In genomic region chr16:24844101-24845030, GRCh38 we compare ENCODE assay signal across 14 cellular contexts. TPM values are rescaled to one million over a fixed set of nuclear protein-coding genes. Genes with fewer than 3 reads are reported as not detected.
DNase-seq lines count a peak whose midpoint lies in the region; ATAC-seq, FAIRE-seq and TF ChIP-seq lines count a peak whose summit lies in the region.
"Had no signal": no experiment of that assay in that cellular context is flagged by ENCODE, and none has a peak within 500 bp of the region (broad histone marks: within the 10 kb centered on the region; RNA-seq: fewer than 3 reads in every experiment).

No MANE protein-coding gene starts in this region.

- peak overlapping the region; percentile 56 for H3K4me2 ChIP-seq in HepG2 (ENCODE audit: low read depth, low read length)

- no peak for TF ChIP-seq RAD21 in HepG2 (CRISPR knock-in tag; IDR thresholded peaks at IDR 0.05)

- TF ChIP-seq CTCF in Calu3 (IDR thresholded peaks at IDR 0.05; ENCODE audit: unreplicated experiment) = no peak
- TF ChIP-seq CTCF in WERI-Rb-1 (IDR thresholded peaks at IDR 0.05; ENCODE audit: low read depth, low read length) = no peak
- TF ChIP-seq CTCF in HepG2 (CRISPR knock-in tag; IDR thresholded peaks at IDR 0.05) = no peak

- peaks cover 61% of the 10 kb centered on the region for H3K4me1 ChIP-seq in HepG2 (ENCODE audit: insufficient read depth, low read length)

- peak; percentile 91 for FAIRE-seq in HepG2 (lab: Jason Lieb, UNC)

- H3K27me3 ChIP-seq in H7 (ENCODE audit: control insufficient read depth, insufficient read depth, low read length) (no peaks in the 10 kb centered on the region), WERI-Rb-1 (ENCODE audit: insufficient read depth, low read depth, severe bottlenecking) (no peaks in the 10 kb centered on the region), HepG2 (ENCODE audit: control insufficient read depth in 1 of 2, insufficient read depth in 2 of 2, low read length in 2 of 2) (no peaks in the 10 kb centered on the region)

- TF ChIP-seq POLR2A in HepG2 (IDR thresholded peaks at IDR 0.05; ENCODE audit: insufficient read depth in 1 of 2, low read depth in 2 of 2, low read length in 2 of 2) = no peak

- TF ChIP-seq EP300 in HepG2 (IDR thresholded peaks at IDR 0.05; ENCODE audit: low read depth in 2 of 2, low read length in 2 of 2) = peak in 1 of 2 experiments; percentile 47; a peak in 2 of 4 replicates
- no peak for TF ChIP-seq EP300 in HepG2 (CRISPR knock-in tag; IDR thresholded peaks at IDR 0.05; ENCODE audit: borderline replicate concordance)

- in situ Hi-C loops in HepG2 (cut with HindIII; ENCODE audit: extremely low pct_ligation_motif_present, low pct_unique_long_range_greater_than_20kb) = no loop called here

- peak overlapping the region; percentile 94 for H3K27ac Mint-ChIP-seq in Calu3 (ENCODE audit: unreplicated experiment)
- H3K27ac Mint-ChIP-seq: natural killer cell had no signal

- H3K27me3 Mint-ChIP-seq in Calu3 (ENCODE audit: unreplicated experiment) = no peaks in the 10 kb centered on the region

- no peaks in the 10 kb centered on the region for H3K36me3 ChIP-seq in H7 (replicated peaks; ENCODE audit: control insufficient read depth, insufficient read depth, low read length)
- no peaks in the 10 kb centered on the region for H3K36me3 ChIP-seq in WERI-Rb-1
- H3K36me3 ChIP-seq in HepG2 (replicated peaks in 1 of 2; ENCODE audit: control insufficient read depth in 1 of 2, insufficient read depth in 2 of 2, low read length in 2 of 2) = no peaks in the 10 kb centered on the region

- H3K27ac ChIP-seq in WERI-Rb-1 (no peak overlapping the region), HepG2 (ENCODE audit: extremely low read length, insufficient read depth, low read length) (peak overlapping the region; percentile 75)

- H3K9ac ChIP-seq in HepG2 (ENCODE audit: insufficient read depth, low read depth, low read length) = peak overlapping the region; percentile 41; the same call in 1 of the 2 replicates

- peak overlapping the region; percentile 23 for H3K4me3 Mint-ChIP-seq in Calu3 (ENCODE audit: low read depth, unreplicated experiment)
- H3K4me3 Mint-ChIP-seq: natural killer cell had no signal

- no peak overlapping the region for H3K4me3 ChIP-seq in H7 (ENCODE audit: insufficient read depth, low read depth, low read length)
- H3K4me3 ChIP-seq in WERI-Rb-1 (ENCODE audit: low read depth, low read length) = no peak overlapping the region
- peak overlapping the region in 1 of 3 experiments; percentile 34; a peak in 2 of 6 replicates for H3K4me3 ChIP-seq in HepG2 (replicated peaks in 1 of 3; ENCODE audit: insufficient read depth in 1 of 3, low read depth in 2 of 3, low read length in 3 of 3)

- no peak overlapping the region for H2AFZ ChIP-seq in HepG2 (ENCODE audit: low read length)

- no peaks in the 10 kb centered on the region for H4K20me1 ChIP-seq in HepG2 (ENCODE audit: insufficient read depth, low read length)

- H3K9me3 ChIP-seq in WERI-Rb-1 (ENCODE audit: severe bottlenecking) = no peaks in the 10 kb centered on the region
- no peaks in the 10 kb centered on the region for H3K9me3 ChIP-seq in HepG2 (ENCODE audit: low read length)

- no peaks in the 10 kb centered on the region for H3K79me2 ChIP-seq in HepG2 (ENCODE audit: insufficient read depth, low read length)

- CTCF ChIA-PET in Calu3 (lab: Charles Lee) = no interaction called here
- CTCF ChIA-PET in HepG2 (lab: Yijun Ruan, JAX; ENCODE audit: low intra/inter-chr PET ratio, low total read pairs) = no interaction called here

- POLR2A ChIA-PET in HepG2 (lab: Yijun Ruan, JAX) = no interaction called here

- ATAC-seq in HepG2 (peak; percentile 75), GM21447 (IDR thresholded peaks at IDR 0.05; ENCODE audit: unreplicated experiment) (no peak), HG02798 (IDR thresholded peaks at IDR 0.05; ENCODE audit: poor library complexity, unreplicated experiment) (no peak)
- ATAC-seq: natural killer cell, sciatic nerve had no signal

- H3K36me3 Mint-ChIP-seq in Calu3 (ENCODE audit: insufficient read depth, unreplicated experiment) = peaks cover 6% of the 10 kb centered on the region
- H3K36me3 Mint-ChIP-seq: natural killer cell had no signal

- intact Hi-C loops in Calu3 (cut with micrococcal nuclease; ENCODE audit: unreplicated experiment) (loop anchor here (5.0 to 10.0 kb wide), 2 partner anchors 200 to 263 kb away; no protein-coding TSS in a partner anchor), HepG2 (cut with micrococcal nuclease; ENCODE audit: unreplicated experiment) (no loop called here)

- DNase-seq in Calu3 (peak; percentile 76), H7 (peak; percentile 24), WERI-Rb-1 (peak; percentile 36), HepG2 (ENCODE audit: low spot score) (peak; percentile 90), CD1c-positive myeloid dendritic cell (ENCODE audit: extremely low spot score) (no peak)
- DNase-seq: aorta; COR-L47; effector memory CD4-positive, alpha-beta T cell; natural killer cell; NCI-H2081; T1000 had no signal

- no peaks in the 10 kb centered on the region for H3K9me3 Mint-ChIP-seq in Calu3 (ENCODE audit: low read depth, unreplicated experiment)
- H3K9me3 Mint-ChIP-seq: natural killer cell had no signal

- H3K4me1 Mint-ChIP-seq in Calu3 (ENCODE audit: low read depth, unreplicated experiment) = peaks cover 56% of the 10 kb centered on the region
- H3K4me1 Mint-ChIP-seq: natural killer cell had no signal

- BruUV-seq in Calu3 (replicated peaks; lab: Mats Ljungman, UMichigan) (no TSS peak), HepG2 (replicated peaks; lab: Mats Ljungman, UMichigan) (no TSS peak)

- WGBS in HepG2 (ENCODE audit: low lambda C conversion rate) = 37% methylated on average over 17 of the region's 17 CpGs

TF ChIP-seq in HepG2, 621 proteins besides CTCF, POLR2A, EP300 and RAD21 (continues in another document):
- no peak for TF ChIP-seq ZNF839 (CRISPR knock-in tag; IDR thresholded peaks at IDR 0.05; ENCODE audit: borderline replicate concordance)
- no peak for TF ChIP-seq CBX1 (IDR thresholded peaks at IDR 0.05; ENCODE audit: low read depth)
- no peak for TF ChIP-seq ATF6 (CRISPR knock-in tag; conservative IDR thresholded peaks at IDR 0.05)
- TF ChIP-seq NCOR1 (IDR thresholded peaks at IDR 0.05; ENCODE audit: borderline replicate concordance, low read length) = no peak
- TF ChIP-seq ZNF607 (CRISPR knock-in tag; IDR thresholded peaks at IDR 0.05; ENCODE audit: borderline replicate concordance) = 0 out of 2 replicates have a peak, but pooled peaks have one; percentile 48
- TF ChIP-seq ZNF83 (CRISPR knock-in tag; IDR thresholded peaks at IDR 0.05; ENCODE audit: borderline replicate concordance) = no peak
- TF ChIP-seq ZNF614 (CRISPR knock-in tag; IDR thresholded peaks at IDR 0.05; ENCODE audit: borderline replicate concordance) = no peak; the same call in 1 of the 2 replicates
- no peak for TF ChIP-seq SIN3B (IDR thresholded peaks at IDR 0.05; ENCODE audit: low read length)

RNA-seq across cellular contexts. Expression of gene SLC5A11, which starts 1.4 kb away (rescaled TPM):
- total RNA-seq in Calu3 (2022) (0.64 TPM in 1 of 2 replicates, not detected in the other), HepG2 (2016; rRNA removed; fragmentation: Illumina TruSeq; extraction: Trizol) (1.7 and 3.3 TPM in 2 replicates)
- total RNA-seq in H7 (2014; rRNA removed; shearing (Covaris generic)) = not detected in 2 replicates
- total RNA-seq in HepG2 (2016; cell fraction: cytosol; rRNA removed; fragmentation: Illumina TruSeq; extraction: Trizol; ENCODE audit: low read depth) = 0.44 and 1.0 TPM in 2 replicates
- total RNA-seq in HepG2 (2016; cell fraction: insoluble cytoplasmic fraction; rRNA removed; fragmentation: Illumina TruSeq; extraction: Trizol) = 1.3 and 3.5 TPM in 2 replicates
- 0.86 and 0.93 TPM in 2 replicates for total RNA-seq in HepG2 (2016; cell fraction: membrane; rRNA removed; fragmentation: Illumina TruSeq; extraction: Trizol)
- 4.1 and 5.6 TPM in 2 replicates for total RNA-seq in HepG2 (2016; cell fraction: nucleus; rRNA removed; fragmentation: Illumina TruSeq; extraction: Trizol)
- polyA plus RNA-seq in HepG2 (2011; rRNA removed) = 1.2 and 1.7 TPM in 2 replicates
- 0.36 and 0.38 TPM in 2 replicates for polyA plus RNA-seq in HepG2 (2011; cell fraction: cytosol; rRNA removed)
- 4.5 and 4.8 TPM in 2 replicates for polyA plus RNA-seq in HepG2 (2011; cell fraction: nucleus; rRNA removed)
- 0.80 and 1.3 TPM in 2 replicates for polyA plus RNA-seq in HepG2 (2012)
- 0.45 and 0.52 TPM in 2 replicates for polyA plus RNA-seq in HepG2 (2016; cell fraction: cytosol; fragmentation: Illumina TruSeq; extraction: Trizol; ENCODE audit: low read depth)
- 1.1 and 1.2 TPM in 2 replicates for polyA plus RNA-seq in HepG2 (2016; cell fraction: insoluble cytoplasmic fraction; fragmentation: Illumina TruSeq; extraction: Trizol; ENCODE audit: low read depth)
- 1.1 and 1.3 TPM in 2 replicates for polyA plus RNA-seq in HepG2 (2016; cell fraction: membrane; fragmentation: Illumina TruSeq; extraction: Trizol; ENCODE audit: low read depth)
- polyA plus RNA-seq in HepG2 (2016; cell fraction: nucleus; fragmentation: Illumina TruSeq; extraction: Trizol; ENCODE audit: insufficient read depth, low read depth) = 5.5 and 5.7 TPM in 2 replicates
- 0.77 and 1.0 TPM in 2 replicates for polyA minus RNA-seq in HepG2 (2011; rRNA and poly(A)+ RNA removed; ENCODE audit: low replicate concordance)
- polyA minus RNA-seq in HepG2 (2011; cell fraction: cytosol; rRNA and poly(A)+ RNA removed) = 0.49 TPM in 1 of 2 replicates, not detected in the other
- polyA minus RNA-seq in HepG2 (2011; cell fraction: nucleus; rRNA and poly(A)+ RNA removed) = 2.5 and 3.5 TPM in 2 replicates
- total RNA-seq: aorta, sciatic nerve had no signal
